In the genomic region with DNA sequence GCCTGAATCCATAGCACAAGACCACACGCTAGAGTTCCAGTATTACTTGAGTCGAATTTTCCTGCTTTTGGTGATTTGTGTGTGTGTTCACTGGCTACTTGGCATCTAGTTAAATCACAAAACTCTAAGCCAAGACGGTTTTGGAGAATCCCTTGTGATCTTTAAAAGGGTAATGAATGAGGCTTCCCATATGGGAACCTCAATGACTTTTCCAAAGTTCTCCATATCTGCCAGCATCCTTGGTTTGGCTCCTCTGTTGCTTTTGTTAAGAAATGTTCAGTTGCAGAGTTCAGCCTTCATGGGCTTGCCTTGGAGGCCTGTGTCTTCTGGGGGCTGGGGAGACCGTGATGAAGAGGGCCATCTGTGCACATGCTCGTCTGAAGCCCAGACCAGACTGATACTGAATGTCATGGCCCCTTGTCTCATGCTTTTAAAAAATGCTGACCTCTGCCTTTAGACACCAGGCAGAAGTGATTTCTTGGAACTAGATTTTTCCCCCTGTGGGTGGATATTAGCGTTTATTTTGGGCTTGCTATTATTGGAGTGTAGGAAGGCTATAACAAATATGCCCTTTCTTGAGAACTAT, we compare ENCODE assay signal across 22 cellular contexts.
DNase-seq lines count a peak whose midpoint lies in the region; ATAC-seq, FAIRE-seq and TF ChIP-seq lines count a peak whose summit lies in the region.
"Had no signal": no experiment of that assay in that cellular context is flagged by ENCODE, and none has a peak within 500 bp of the region (broad histone marks: within the 10 kb centered on the region; RNA-seq: fewer than 3 reads in every experiment).

No MANE protein-coding gene starts in this region.

- DNase-seq in IMR-90 (no peak), endothelial cell of umbilical vein (ENCODE audit: low read depth, low spot score) (no peak), progenitor cell of endocrine pancreas (ENCODE audit: low spot score, unreplicated experiment) (no peak), H4 (ENCODE audit: low spot score) (no peak), NCI-H187 treated with DMSO at 0.1 percent for 48 hours (lab: John Stamatoyannopoulos, UW) (no peak)
- DNase-seq: activated CD4-positive, CD25-positive, alpha-beta regulatory T cell treated with anti-CD3 and anti-CD28 coated beads, Interleukin-2, amount 50 U/mL, for 72 hours; activated naive CD8-positive, alpha-beta T cell treated with anti-CD3 and anti-CD28 coated beads, Interleukin-2, amount 50 U/mL, for 24 hours; CD4-positive, CD25-positive, alpha-beta regulatory T cell; central memory CD4-positive, alpha-beta T cell; DMS153; effector CD8-positive, alpha-beta T cell; hippocampal formation; Kasumi-1; NCI-H1105; NCI-H69; stimulated activated CD4-positive, alpha-beta T cell treated with anti-CD3 and anti-CD28 coated beads, Interleukin-12 subunit alpha, Interleukin-12 subunit beta, amount 100 ng/mL, for 4 hours; T-helper 9 cell had no signal

- H3K4ac ChIP-seq in IMR-90 (ENCODE audit: low read depth, low read length) = peak overlapping the region; percentile 12

- H3K18ac ChIP-seq in IMR-90 (ENCODE audit: low read depth, low read length) = 0 out of 2 replicates have a peak overlapping the region, but pooled peaks have one; percentile 17

- ATAC-seq in IMR-90 (ENCODE audit: low read depth) (no peak), HG03521 (IDR thresholded peaks at IDR 0.05; ENCODE audit: unreplicated experiment) (no peak), HG03196 (IDR thresholded peaks at IDR 0.05; ENCODE audit: unreplicated experiment) (no peak)
- ATAC-seq: activated naive CD8-positive, alpha-beta T cell treated with anti-CD3 and anti-CD28 coated beads, Interleukin-2, amount 50 U/mL, for 24 hours; activated T-helper 17 cell treated with anti-CD3 and anti-CD28 coated beads, Interleukin-2, amount 50 U/mL, for 72 hours had no signal

- H4K91ac ChIP-seq in IMR-90 (ENCODE audit: insufficient read depth, low read depth, low read length) = 0 out of 2 replicates have a peak overlapping the region, but pooled peaks have one; percentile 3

- H3K27me3 ChIP-seq in IMR-90 (ENCODE audit: control insufficient read depth, insufficient read depth, low read length) = no peaks in the 10 kb centered on the region
- no peaks in the 10 kb centered on the region for H3K27me3 ChIP-seq in endothelial cell of umbilical vein (ENCODE audit: control insufficient read depth in 2 of 2, insufficient read depth in 2 of 2, low read length in 2 of 2)
- H3K27me3 ChIP-seq in liver (ENCODE audit: control insufficient read depth in 4 of 4, insufficient read depth in 4 of 4, low read length in 3 of 4) = no peaks in the 10 kb centered on the region
- H3K27me3 ChIP-seq: SJSA1 had no signal

- no peak for TF ChIP-seq RAD21 in IMR-90 (IDR thresholded peaks at IDR 0.05; ENCODE audit: low read length)
- TF ChIP-seq RAD21 in liver (IDR thresholded peaks at IDR 0.05) = peak; percentile 7 to 37

- peaks cover 99% of the 10 kb centered on the region for H3K79me2 ChIP-seq in endothelial cell of umbilical vein (ENCODE audit: control insufficient read depth, insufficient read depth, low read length)

- WGBS in IMR-90 (ENCODE audit: extremely low coverage in 2 of 2, insufficient read length in 1 of 2), 2 experiments = no CpG with 5 or more reads among the region's 6 CpGs
- WGBS in liver = 81% methylated on average over 6 of the region's 6 CpGs

- TF ChIP-seq CTCF in IMR-90 (conservative IDR thresholded peaks at IDR 0.05; ENCODE audit: low read depth, low read length) = no peak
- TF ChIP-seq CTCF in endothelial cell of umbilical vein (IDR thresholded peaks at IDR 0.05; ENCODE audit: extremely low read depth in 1 of 2, insufficient read depth in 1 of 2, low read depth in 1 of 2, low read length in 2 of 2) = no peak
- TF ChIP-seq CTCF in liver (IDR thresholded peaks at IDR 0.05; ENCODE audit: low read depth, low read length, missing input control) = no peak
- TF ChIP-seq CTCF in progenitor cell of endocrine pancreas (IDR thresholded peaks at IDR 0.05; ENCODE audit: unreplicated experiment) = no peak

- H2AK9ac ChIP-seq in IMR-90 (replicated peaks; ENCODE audit: low read depth, low read length, poor library complexity) = no peak overlapping the region

- H3K36me3 ChIP-seq in IMR-90 (ENCODE audit: control insufficient read depth, insufficient read depth, low read length) = peaks cover 7% of the 10 kb centered on the region
- H3K36me3 ChIP-seq in endothelial cell of umbilical vein (ENCODE audit: control insufficient read depth in 2 of 2, extremely low read depth in 1 of 2, insufficient read depth in 2 of 2, low read length in 2 of 2) = peaks cover 0 to 14% of the 10 kb centered on the region in 2 experiments
- no peaks in the 10 kb centered on the region for H3K36me3 ChIP-seq in liver (ENCODE audit: control insufficient read depth in 4 of 4, insufficient read depth in 3 of 4, low read depth in 1 of 4, low read length in 3 of 4)
- H3K36me3 ChIP-seq: SJSA1 had no signal

- no peak overlapping the region for H2BK120ac ChIP-seq in IMR-90 (ENCODE audit: low read depth, low read length)

- TF ChIP-seq POLR2A in IMR-90 (IDR thresholded peaks at IDR 0.05; ENCODE audit: low read depth, low read length) (no peak), endothelial cell of umbilical vein (IDR thresholded peaks at IDR 0.05; ENCODE audit: low read depth, low read length) (no peak)

- H2BK20ac ChIP-seq in IMR-90 (ENCODE audit: low read depth, low read length) = no peak overlapping the region

- 0 out of 2 replicates have a peak overlapping the region, but pooled peaks have one; percentile 1 for H3K23ac ChIP-seq in IMR-90 (ENCODE audit: low read depth, low read length)

- peaks cover 98% of the 10 kb centered on the region for H4K20me1 ChIP-seq in IMR-90 (ENCODE audit: insufficient read depth, low read length)
- peaks cover 2% of the 10 kb centered on the region for H4K20me1 ChIP-seq in endothelial cell of umbilical vein (replicated peaks; ENCODE audit: control insufficient read depth, extremely low read depth, insufficient read depth, low read length)

- H3K4me1 ChIP-seq in IMR-90 (ENCODE audit: control insufficient read depth, insufficient read depth, low read length) = peaks cover 32% of the 10 kb centered on the region
- peaks cover 15% of the 10 kb centered on the region for H3K4me1 ChIP-seq in endothelial cell of umbilical vein (ENCODE audit: control insufficient read depth, extremely low read depth, insufficient read depth, low read length)
- peaks cover 4 to 10% (median 8%) of the 10 kb centered on the region in 4 donors for H3K4me1 ChIP-seq in liver (ENCODE audit: control insufficient read depth in 4 of 4, insufficient read depth in 4 of 4, low read length in 3 of 4)

- H3K9me3 ChIP-seq in IMR-90 (ENCODE audit: control insufficient read depth, insufficient read depth, low read length) (no peaks in the 10 kb centered on the region), endothelial cell of umbilical vein (replicated peaks; ENCODE audit: control insufficient read depth, insufficient read depth, low read length) (no peaks in the 10 kb centered on the region), liver (ENCODE audit: control insufficient read depth in 4 of 4, low read length in 3 of 4) (no peaks in the 10 kb centered on the region)
- H3K9me3 ChIP-seq: SJSA1 had no signal

- no peak overlapping the region for H3K4me3 Mint-ChIP-seq in progenitor cell of endocrine pancreas (ENCODE audit: low read depth)
- H3K4me3 Mint-ChIP-seq: activated naive CD8-positive, alpha-beta T cell treated with anti-CD3 and anti-CD28 coated beads, Interleukin-2, amount 50 U/mL, for 24 hours; activated T-helper 17 cell treated with anti-CD3 and anti-CD28 coated beads, Interleukin-2, amount 50 U/mL, for 72 hours; CD4-positive, CD25-positive, alpha-beta regulatory T cell had no signal

- peak overlapping the region; percentile 3 for H2BK5ac ChIP-seq in IMR-90 (ENCODE audit: low read depth, low read length, poor library complexity, severe bottlenecking)

- H3K4me3 ChIP-seq in IMR-90 (ENCODE audit: insufficient read depth, low read depth, low read length) (no peak overlapping the region), endothelial cell of umbilical vein (replicated peaks in 1 of 3; ENCODE audit: insufficient read depth in 1 of 3, low read depth in 1 of 3, low read length in 3 of 3) (no peak overlapping the region), liver (ENCODE audit: low read depth in 1 of 3, low read length in 3 of 3) (no peak overlapping the region)
- H3K4me3 ChIP-seq: SJSA1 had no signal

- no peak overlapping the region for H2BK15ac ChIP-seq in IMR-90 (ENCODE audit: low read depth, low read length)

- intact Hi-C loops in IMR-90 (cut with micrococcal nuclease) (no loop called here), endothelial cell of umbilical vein (cut with micrococcal nuclease) (no loop called here)

- FAIRE-seq in endothelial cell of umbilical vein (lab: Jason Lieb, UNC) = no peak

- H2AFZ ChIP-seq in IMR-90 (replicated peaks; ENCODE audit: low read length, poor library complexity) = no peak overlapping the region
- H2AFZ ChIP-seq in endothelial cell of umbilical vein (ENCODE audit: low read depth, low read length) = no peak overlapping the region

- H3K4me1 Mint-ChIP-seq in progenitor cell of endocrine pancreas (ENCODE audit: low read depth) = no peaks in the 10 kb centered on the region
- H3K4me1 Mint-ChIP-seq: activated naive CD8-positive, alpha-beta T cell treated with anti-CD3 and anti-CD28 coated beads, Interleukin-2, amount 50 U/mL, for 24 hours had no signal

- H3K9me3 Mint-ChIP-seq in progenitor cell of endocrine pancreas (ENCODE audit: low read depth) = no peaks in the 10 kb centered on the region
- H3K9me3 Mint-ChIP-seq: activated naive CD8-positive, alpha-beta T cell treated with anti-CD3 and anti-CD28 coated beads, Interleukin-2, amount 50 U/mL, for 24 hours; activated T-helper 17 cell treated with anti-CD3 and anti-CD28 coated beads, Interleukin-2, amount 50 U/mL, for 72 hours had no signal

- peak overlapping the region; percentile 15 for H3K27ac Mint-ChIP-seq in progenitor cell of endocrine pancreas
- H3K27ac Mint-ChIP-seq: activated naive CD8-positive, alpha-beta T cell treated with anti-CD3 and anti-CD28 coated beads, Interleukin-2, amount 50 U/mL, for 24 hours; activated T-helper 17 cell treated with anti-CD3 and anti-CD28 coated beads, Interleukin-2, amount 50 U/mL, for 72 hours; CD4-positive, CD25-positive, alpha-beta regulatory T cell had no signal

- 0 out of 2 replicates have a peak overlapping the region, but pooled peaks have one; percentile 3 for H3K27ac ChIP-seq in IMR-90 (ENCODE audit: insufficient read depth, low read length)
- H3K27ac ChIP-seq in endothelial cell of umbilical vein (ENCODE audit: insufficient read depth, low read depth, low read length) = no peak overlapping the region
- H3K27ac ChIP-seq in liver (ENCODE audit: low read depth in 1 of 2, low read length in 2 of 2) = no peak overlapping the region
- H3K27ac ChIP-seq: SJSA1 had no signal

- H3K36me3 Mint-ChIP-seq in progenitor cell of endocrine pancreas (ENCODE audit: insufficient read depth) = peaks cover under 1% of the 10 kb centered on the region
- H3K36me3 Mint-ChIP-seq: CD4-positive, CD25-positive, alpha-beta regulatory T cell had no signal

- in situ Hi-C loops in IMR-90 (cut with MboI; ENCODE audit: low sequenced_read_pairs) = no loop called here

- no peak overlapping the region for H3K56ac ChIP-seq in IMR-90 (ENCODE audit: extremely low read depth, insufficient read depth, low read length)

- no peak overlapping the region for H3K9ac ChIP-seq in IMR-90 (ENCODE audit: low read depth, low read length)
- H3K9ac ChIP-seq in endothelial cell of umbilical vein (replicated peaks; ENCODE audit: extremely low read depth, insufficient read depth, low read length) = no peak overlapping the region
- no peak overlapping the region for H3K9ac ChIP-seq in liver (ENCODE audit: low read depth in 1 of 2, low read length in 2 of 2)

- POLR2A ChIA-PET in IMR-90 (lab: Charles Lee; ENCODE audit: unreplicated experiment) = no interaction called here
- POLR2A ChIA-PET in endothelial cell of umbilical vein (lab: Charles Lee) = no interaction called here

- H4K5ac ChIP-seq in IMR-90 (ENCODE audit: low read depth, low read length) = no peak overlapping the region

- no TSS peak for BruUV-seq in IMR-90 (replicated peaks; lab: Mats Ljungman, UMichigan)
- BruUV-seq in endothelial cell of umbilical vein (replicated peaks; lab: Mats Ljungman, UMichigan) = no TSS peak

- CTCF ChIA-PET in IMR-90 (lab: Yijun Ruan, JAX) (no interaction called here), endothelial cell of umbilical vein (lab: Charles Lee) (no interaction called here)

- H3K79me1 ChIP-seq in IMR-90 (ENCODE audit: low read depth in 1 of 2, low read length in 2 of 2) = peaks cover 27 to 95% of the 10 kb centered on the region in 2 experiments

- no peak overlapping the region; the same call in 1 of the 2 replicates for H3K14ac ChIP-seq in IMR-90 (replicated peaks; ENCODE audit: low read depth, low read length)

- no peak overlapping the region for H3K4me2 ChIP-seq in IMR-90 (ENCODE audit: low read depth, low read length)
- H3K4me2 ChIP-seq in endothelial cell of umbilical vein (ENCODE audit: insufficient read depth, low read length) = no peak overlapping the region

- dilution Hi-C loops in IMR-90 (cut with HindIII; ENCODE audit: low sequenced_read_pairs, unreplicated experiment) = no loop called here
- dilution Hi-C loops in endothelial cell of umbilical vein (cut with MboI; ENCODE audit: extremely low pct_ligation_motif_present, low sequenced_read_pairs) = no loop called here

- H3K9me1 ChIP-seq in IMR-90 (ENCODE audit: insufficient read depth, low read length) (peaks cover 39% of the 10 kb centered on the region), endothelial cell of umbilical vein (replicated peaks; ENCODE audit: control insufficient read depth, extremely low read depth, insufficient read depth, low read length) (no peaks in the 10 kb centered on the region)

- H2AK5ac ChIP-seq in IMR-90 (ENCODE audit: low read depth, low read length) = no peak overlapping the region

- H4K8ac ChIP-seq in IMR-90 (ENCODE audit: low read depth in 2 of 2, low read length in 2 of 2) = peak overlapping the region in 1 of 2 experiments; percentile 22; a peak in 1 of 4 replicates

- H3K27me3 Mint-ChIP-seq in progenitor cell of endocrine pancreas = no peaks in the 10 kb centered on the region
- H3K27me3 Mint-ChIP-seq: activated T-helper 17 cell treated with anti-CD3 and anti-CD28 coated beads, Interleukin-2, amount 50 U/mL, for 72 hours; CD4-positive, CD25-positive, alpha-beta regulatory T cell had no signal
